18 cellular contexts compared by ENCODE assay signal in genomic region chr5:26023361-26023760, GRCh38.
"Had no signal": no experiment of that assay in that cellular context is flagged by ENCODE, and none has a peak within 500 bp of the region (broad histone marks: within the 10 kb centered on the region; RNA-seq: fewer than 3 reads in every experiment).

No MANE protein-coding gene starts in this region.

- H3K9me3 ChIP-seq: pancreas, stomach, thoracic aorta, transverse colon had no signal

- DNase-seq: effector CD4-positive, alpha-beta T cell; endodermal cell; foreskin melanocyte; head of caudate nucleus; hippocampal formation; left colon; mesendoderm; naive B cell; occipital lobe; pancreas; right cardiac atrium; small intestine; stimulated activated CD4-positive, alpha-beta T cell treated with anti-CD3 and anti-CD28 coated beads, Interleukin-12 subunit alpha, Interleukin-12 subunit beta, amount 100 ng/mL, for 4 hours; stimulated activated naive CD4-positive, alpha-beta T cell; stomach; substantia nigra; transverse colon had no signal

- H3K36me3 ChIP-seq: pancreas, stomach, thoracic aorta, transverse colon had no signal

- H3K27me3 ChIP-seq: pancreas, stomach, transverse colon had no signal

- H3K27ac ChIP-seq: pancreas, stomach, thoracic aorta, transverse colon had no signal

- H3K4me3 ChIP-seq: pancreas, stomach, thoracic aorta, transverse colon had no signal

- H3K4me1 ChIP-seq: pancreas, stomach, transverse colon had no signal
